In genomic region chr11:65612691-65613090, GRCh38 we compare ENCODE assay signal across 8 cellular contexts. TPM values are rescaled to one million over a fixed set of nuclear protein-coding genes. Genes with fewer than 3 reads are reported as not detected.
A peak's percentile ranks its signal among the peaks of the same experiment; 100 is the strongest.
DNase-seq lines count a peak whose midpoint lies in the region; ATAC-seq and TF ChIP-seq lines count a peak whose summit lies in the region.

No MANE protein-coding gene starts in this region.

- CTCF ChIA-PET in GM10248 (lab: Yijun Ruan, JAX): interaction anchor here (1.2 to 24.8 kb wide), 8 partner anchors 9 to 272 kb away, joined by 3 to 351 read pairs (median 6); partner anchors contain the start of genes EHBP1L1, FAM89B, KCNK7 and SIPA1

- peak overlapping the region; percentile 95 for H3K4me3 ChIP-seq in AG10803 (ENCODE audit: low read length)
- H3K4me3 ChIP-seq in Loucy (ENCODE audit: low read length, poor library complexity, severe bottlenecking): peak overlapping the region; percentile 77
- H3K4me3 ChIP-seq in neural progenitor cell: peak overlapping the region; percentile 80

- H3K27ac Mint-ChIP-seq in dendritic cell treated with granulocyte-macrophage colony-stimulating factor and Interleukin-4, amounts not matched to agents 40 ng/mL and 50 ng/mL, for 4 days: peak overlapping the region; percentile 95
- no peak overlapping the region for H3K27ac Mint-ChIP-seq in neural progenitor cell

- intact Hi-C loops in dendritic cell treated with granulocyte-macrophage colony-stimulating factor and Interleukin-4, amounts not matched to agents 40 ng/mL and 50 ng/mL, for 4 days (cut with micrococcal nuclease): no loop called here

- H3K9me3 ChIP-seq in Loucy (ENCODE audit: insufficient read depth, low read depth, low read length) (no peaks in the 10 kb centered on the region), neural progenitor cell (ENCODE audit: low read depth) (no peaks in the 10 kb centered on the region)

- no peaks in the 10 kb centered on the region for H3K27me3 Mint-ChIP-seq in dendritic cell treated with granulocyte-macrophage colony-stimulating factor and Interleukin-4, amounts not matched to agents 40 ng/mL and 50 ng/mL, for 4 days
- H3K27me3 Mint-ChIP-seq in neural progenitor cell (ENCODE audit: insufficient read depth, low read depth): peaks cover 10% of the 10 kb centered on the region

- H3K9ac ChIP-seq in Loucy (ENCODE audit: low read depth, low read length, poor library complexity, severe bottlenecking) (peak overlapping the region; percentile 99), neural progenitor cell (no peak overlapping the region)

- H3K27me3 ChIP-seq in Loucy (ENCODE audit: insufficient read depth, low read length, poor library complexity, severe bottlenecking) (no peaks in the 10 kb centered on the region), neural progenitor cell (peaks cover 5% of the 10 kb centered on the region)

- TF ChIP-seq CTCF in AG10803 (conservative IDR thresholded peaks at IDR 0.05; ENCODE audit: low read length) (no peak), Loucy (conservative IDR thresholded peaks at IDR 0.05; ENCODE audit: low read length) (no peak), neural progenitor cell (IDR thresholded peaks at IDR 0.05) (no peak), GM10248 (IDR thresholded peaks at IDR 0.05; ENCODE audit: control extremely low read depth, extremely low read depth, low read depth, missing control alignments) (no peak)

- H3K79me2 ChIP-seq in Loucy (ENCODE audit: insufficient read depth, low read length) (peaks cover 91% of the 10 kb centered on the region), neural progenitor cell (ENCODE audit: low read depth) (peaks cover 46% of the 10 kb centered on the region)

- H3K4me2 ChIP-seq in Loucy (ENCODE audit: low read depth, low read length, poor library complexity, severe bottlenecking) (peak overlapping the region; percentile 94), neural progenitor cell (peak overlapping the region; percentile 75)

- no peaks in the 10 kb centered on the region for H3K9me2 ChIP-seq in Loucy (replicated peaks; ENCODE audit: low read depth, low read length)

- peaks cover 71% of the 10 kb centered on the region for H3K4me1 Mint-ChIP-seq in dendritic cell treated with granulocyte-macrophage colony-stimulating factor and Interleukin-4, amounts not matched to agents 40 ng/mL and 50 ng/mL, for 4 days (ENCODE audit: low read depth)
- peaks cover 43% of the 10 kb centered on the region for H3K4me1 Mint-ChIP-seq in neural progenitor cell

- H3K4me3 Mint-ChIP-seq in dendritic cell treated with granulocyte-macrophage colony-stimulating factor and Interleukin-4, amounts not matched to agents 40 ng/mL and 50 ng/mL, for 4 days: peak overlapping the region; percentile 91
- peak overlapping the region; percentile 81 for H3K4me3 Mint-ChIP-seq in neural progenitor cell

- H3K27ac ChIP-seq in neural progenitor cell: no peak overlapping the region

- H2AFZ ChIP-seq in Loucy (ENCODE audit: low read length) (no peak overlapping the region), neural progenitor cell (replicated peaks) (no peak overlapping the region)

- H4K20me1 ChIP-seq in Loucy (ENCODE audit: insufficient read depth, low read length, poor library complexity, severe bottlenecking) (peaks cover 60% of the 10 kb centered on the region), neural progenitor cell (ENCODE audit: low read depth) (peaks cover 56% of the 10 kb centered on the region)

- POLR2A ChIA-PET in GM10248 (lab: Yijun Ruan, JAX): interaction anchor here (0.5 to 1.6 kb wide), 3 partner anchors 48 to 190 kb away, joined by 3 to 5 read pairs (median 4); no protein-coding TSS in a partner anchor

- no peak for DNase-seq in AG10803 (ENCODE audit: low read depth)
- no peak for DNase-seq in neural progenitor cell (ENCODE audit: low spot score)
- no peak for DNase-seq in NCI-H187 (lab: John Stamatoyannopoulos, UW)
- no peak for DNase-seq in GM10248 (ENCODE audit: extremely low spot score)
- DNase-seq in NCI-H748 treated with DMSO at 0.1 percent for 48 hours (lab: John Stamatoyannopoulos, UW): no peak

- peaks cover 93% of the 10 kb centered on the region for H3K36me3 Mint-ChIP-seq in dendritic cell treated with granulocyte-macrophage colony-stimulating factor and Interleukin-4, amounts not matched to agents 40 ng/mL and 50 ng/mL, for 4 days (ENCODE audit: low read depth)
- H3K36me3 Mint-ChIP-seq in neural progenitor cell: peaks cover 14% of the 10 kb centered on the region

- ATAC-seq in GM18858 (IDR thresholded peaks at IDR 0.05; ENCODE audit: unreplicated experiment): no peak

- H3K9me3 Mint-ChIP-seq in dendritic cell treated with granulocyte-macrophage colony-stimulating factor and Interleukin-4, amounts not matched to agents 40 ng/mL and 50 ng/mL, for 4 days: no peaks in the 10 kb centered on the region
- H3K9me3 Mint-ChIP-seq in neural progenitor cell: no peaks in the 10 kb centered on the region

- no peaks in the 10 kb centered on the region for H3F3A ChIP-seq in Loucy (ENCODE audit: low read depth)
- peaks cover 28% of the 10 kb centered on the region for H3F3A ChIP-seq in neural progenitor cell (ENCODE audit: low read depth)

- H3K36me3 ChIP-seq in Loucy (ENCODE audit: insufficient read depth, low read length) (peaks cover 8% of the 10 kb centered on the region; the same call in 1 of the 2 replicates), neural progenitor cell (no peaks in the 10 kb centered on the region)

- H3K4me1 ChIP-seq in Loucy (ENCODE audit: insufficient read depth, low read length, poor library complexity, severe bottlenecking) (peaks cover 50% of the 10 kb centered on the region), neural progenitor cell (peaks cover 20% of the 10 kb centered on the region)

RNA-seq across cellular contexts. Expression of gene MAP3K11, which starts 1.3 kb away (rescaled TPM):
- total RNA-seq in neural progenitor cell (ENCODE audit: low replicate concordance): 9.9 and 42.0 TPM in 2 replicates

RNA-seq across cellular contexts. Expression of gene PCNX3, which starts 2.9 kb away (rescaled TPM):
- 6.6 and 19.3 TPM in 2 replicates for total RNA-seq in neural progenitor cell (ENCODE audit: low replicate concordance)

RNA-seq across cellular contexts. Expression of gene KCNK7, which starts 17.1 kb away (rescaled TPM):
- 0.34 TPM in 1 of 2 replicates, not detected in the other for total RNA-seq in neural progenitor cell (ENCODE audit: low replicate concordance)

RNA-seq across cellular contexts. Expression of gene SIPA1, which starts 25.2 kb away (rescaled TPM):
- total RNA-seq in neural progenitor cell (ENCODE audit: low replicate concordance): 4.7 and 16.4 TPM in 2 replicates

RNA-seq across cellular contexts. Expression of gene EHBP1L1, which starts 36.8 kb away (rescaled TPM):
- total RNA-seq in neural progenitor cell (ENCODE audit: low replicate concordance): 4.7 and 5.1 TPM in 2 replicates
